18 cellular contexts compared by ENCODE assay signal in genomic region chr2:159119652-159120257, GRCh38.
DNase-seq lines count a peak whose midpoint lies in the region; ATAC-seq and TF ChIP-seq lines count a peak whose summit lies in the region.
"Had no signal": no experiment of that assay in that cellular context is flagged by ENCODE, and none has a peak within 500 bp of the region (broad histone marks: within the 10 kb centered on the region; RNA-seq: fewer than 3 reads in every experiment).

No MANE protein-coding gene starts in this region.

- no peak overlapping the region for H2BK5ac ChIP-seq in neuronal stem cell (ENCODE audit: low read length)

- POLR2A ChIA-PET in HEK293T (lab: Yijun Ruan, JAX), result no interaction called here

- H2AK5ac ChIP-seq in neuronal stem cell (ENCODE audit: low read depth, low read length), result peak overlapping the region; percentile 57

- no peak overlapping the region for H4K8ac ChIP-seq in neuronal stem cell (ENCODE audit: low read depth, low read length)

- no peak overlapping the region for H3K4ac ChIP-seq in neuronal stem cell (ENCODE audit: low read length)

- H2BK15ac ChIP-seq in neuronal stem cell (ENCODE audit: low read length), result peak overlapping the region; percentile 43

- no peak overlapping the region for H3K23ac ChIP-seq in neuronal stem cell (ENCODE audit: low read depth, low read length, poor library complexity)

- H3K4me1 ChIP-seq in DND-41 (ENCODE audit: insufficient read depth, low read length) (peaks cover 45% of the 10 kb centered on the region), heart right ventricle (peaks cover 14 to 67% (median 39%) of the 10 kb centered on the region in 9 donors), neuronal stem cell (ENCODE audit: control insufficient read depth in 2 of 2, insufficient read depth in 1 of 2, low read depth in 1 of 2, low read length in 2 of 2) (peaks cover 3 to 4% of the 10 kb centered on the region in 2 donors)
- H3K4me1 ChIP-seq: right lobe of liver had no signal

- H3K4me2 ChIP-seq in DND-41 (ENCODE audit: insufficient read depth, low read length) (peak overlapping the region; percentile 36; the same call in 1 of the 2 replicates), neuronal stem cell (ENCODE audit: insufficient read depth, low read length, poor library complexity, severe bottlenecking) (no peak overlapping the region)
- H3K4me2 ChIP-seq: GM23338 had no signal

- H3K9ac ChIP-seq in DND-41 (ENCODE audit: low read depth, low read length) (peak overlapping the region; percentile 24; the same call in 1 of the 2 replicates), neuronal stem cell (ENCODE audit: low read depth, low read length, poor library complexity) (peak overlapping the region; percentile 45)

- H2AFZ ChIP-seq in DND-41 (ENCODE audit: low read depth, low read length) (peak overlapping the region; percentile 12; the same call in 1 of the 2 replicates), neuronal stem cell (ENCODE audit: low read length) (no peak overlapping the region)
- H2AFZ ChIP-seq: GM23338 had no signal

- H3K4me3 ChIP-seq in DND-41 (ENCODE audit: low read depth in 1 of 2, low read length in 2 of 2), result no peak overlapping the region
- peak overlapping the region in 1 of 10 donors; percentile 0 for H3K4me3 ChIP-seq in heart right ventricle
- no peak overlapping the region for H3K4me3 ChIP-seq in neuronal stem cell (ENCODE audit: low read length in 2 of 2)
- H3K4me3 ChIP-seq in WERI-Rb-1 (ENCODE audit: low read depth, low read length), result no peak overlapping the region
- H3K4me3 ChIP-seq: GM23338, right lobe of liver, SK-N-MC, vagina had no signal

- no peak overlapping the region for H4K91ac ChIP-seq in neuronal stem cell (ENCODE audit: low read depth, low read length, poor library complexity)

- no peak overlapping the region for H3K18ac ChIP-seq in neuronal stem cell (ENCODE audit: low read length)

- no peaks in the 10 kb centered on the region for H4K20me1 ChIP-seq in DND-41 (ENCODE audit: insufficient read depth, low read length)

- H3K27me3 ChIP-seq in DND-41 (ENCODE audit: insufficient read depth, low read length, poor library complexity) (no peaks in the 10 kb centered on the region), heart right ventricle (no peaks in the 10 kb centered on the region), neuronal stem cell (ENCODE audit: control insufficient read depth in 3 of 3, insufficient read depth in 3 of 3, low read depth in 1 of 3, low read length in 3 of 3) (no peaks in the 10 kb centered on the region), WERI-Rb-1 (ENCODE audit: insufficient read depth, low read depth, severe bottlenecking) (peaks cover 12% of the 10 kb centered on the region)
- H3K27me3 ChIP-seq: right lobe of liver, vagina had no signal

- H3K79me1 ChIP-seq in neuronal stem cell (ENCODE audit: low read depth, low read length), result no peaks in the 10 kb centered on the region

- intact Hi-C loops in heart right ventricle (cut with DNase I), result loop anchor here (2.0 to 10.0 kb wide), 13 partner anchors 47 to 219 kb away; partner anchors contain the start of gene TANC1 (in 4 of the 10)

- H3K9me3 ChIP-seq in DND-41 (ENCODE audit: insufficient read depth, low read length, severe bottlenecking) (no peaks in the 10 kb centered on the region), heart right ventricle (peaks cover 0 to 11% (median 0%) of the 10 kb centered on the region in 11 donors), neuronal stem cell (replicated peaks in 1 of 2; ENCODE audit: control insufficient read depth in 2 of 2, insufficient read depth in 1 of 2, low read depth in 1 of 2, low read length in 2 of 2) (peaks cover 0 to 2% of the 10 kb centered on the region in 2 donors), WERI-Rb-1 (ENCODE audit: severe bottlenecking) (no peaks in the 10 kb centered on the region)
- H3K9me3 ChIP-seq: right lobe of liver, vagina had no signal

- 35 to 52% methylated on average over 8 of the region's 8 CpGs for WGBS in heart right ventricle, 2 donors
- WGBS in neuronal stem cell (ENCODE audit: extremely low coverage in 2 of 2, insufficient read length in 2 of 2, insufficient replicate concordance in 1 of 2), 2 donors, result no CpG with 5 or more reads among the region's 8 CpGs

- TF ChIP-seq CTCF in DND-41 (IDR thresholded peaks at IDR 0.05; ENCODE audit: borderline replicate concordance, extremely low read depth, low read length, poor library complexity, severe bottlenecking), result no peak
- no peak for TF ChIP-seq CTCF in VCaP (conservative IDR thresholded peaks at IDR 0.05)
- TF ChIP-seq CTCF in heart right ventricle (IDR thresholded peaks at IDR 0.05), result no peak
- TF ChIP-seq CTCF in WERI-Rb-1 (IDR thresholded peaks at IDR 0.05; ENCODE audit: low read depth, low read length), result no peak

- DNase-seq in DND-41 (peak; percentile 18), heart right ventricle (peak; percentile 33 to 53), neuronal stem cell (ENCODE audit: low spot score) (no peak), HEK293T (ENCODE audit: extremely low spot score) (no peak), WERI-Rb-1 (no peak)
- no peak for DNase-seq in stimulated activated CD4-positive, alpha-beta T cell treated with anti-CD3 and anti-CD28 coated beads, Interleukin-4, amount 100 ng/mL, for 4 hours
- DNase-seq: activated effector memory CD4-positive, alpha-beta T cell treated with anti-CD3 and anti-CD28 coated beads, Interleukin-2, amount 50 U/mL, for 16 hours; naive thymus-derived CD8-positive, alpha-beta T cell; NCI-H1105 treated with DMSO at 0.1 percent for 48 hours; right lobe of liver; stimulated activated CD4-positive, alpha-beta T cell treated with anti-CD3 and anti-CD28 coated beads, Interleukin-4, amount 100 ng/mL, for 1 hour; stimulated activated naive CD4-positive, alpha-beta T cell had no signal

- H2BK120ac ChIP-seq in neuronal stem cell (ENCODE audit: low read depth, low read length), result no peak overlapping the region

- H3K14ac ChIP-seq in neuronal stem cell (ENCODE audit: low read length), result no peak overlapping the region

- H2BK12ac ChIP-seq in neuronal stem cell (ENCODE audit: low read length), result no peak overlapping the region

- no peaks in the 10 kb centered on the region for H3K79me2 ChIP-seq in DND-41 (ENCODE audit: insufficient read depth, low read length)

- CTCF ChIA-PET in HEK293T (lab: Yijun Ruan, JAX), result interaction anchor here (1.3 to 2.6 kb wide), 3 partner anchors 10 to 211 kb away, joined by 5 to 18 read pairs (median 9); no protein-coding TSS in a partner anchor

- no peak for ATAC-seq in DND-41 (ENCODE audit: insufficient read depth, low read depth)
- ATAC-seq in heart right ventricle, result peak; percentile 54 to 83 (median 74)
- no peak for ATAC-seq in GM19324 (IDR thresholded peaks at IDR 0.05; ENCODE audit: low FRiP score, unreplicated experiment)
- ATAC-seq: GM23338; HepG2; naive thymus-derived CD8-positive, alpha-beta T cell; right lobe of liver had no signal

- H3K36me3 ChIP-seq in DND-41 (ENCODE audit: insufficient read depth, low read length) (no peaks in the 10 kb centered on the region), heart right ventricle (no peaks in the 10 kb centered on the region), neuronal stem cell (replicated peaks in 1 of 2; ENCODE audit: control insufficient read depth in 2 of 2, insufficient read depth in 2 of 2, low read length in 2 of 2) (no peaks in the 10 kb centered on the region), WERI-Rb-1 (no peaks in the 10 kb centered on the region)
- H3K36me3 ChIP-seq: right lobe of liver, vagina had no signal

- H3K27ac ChIP-seq in DND-41 (ENCODE audit: low read length) (peak overlapping the region; percentile 82), VCaP (peak overlapping the region; percentile 97), heart right ventricle (peak overlapping the region; percentile 17 to 81 (median 74)), neuronal stem cell (replicated peaks; ENCODE audit: low read length) (no peak overlapping the region), WERI-Rb-1 (no peak overlapping the region)
- H3K27ac ChIP-seq: right lobe of liver, SK-N-MC, vagina had no signal

TF ChIP-seq in HEK293T, 16 proteins besides CTCF, POLR2A, EP300 and RAD21:
- no peak for TF ChIP-seq ZNF384 (IDR thresholded peaks at IDR 0.05)
- TF ChIP-seq CTBP1 (IDR thresholded peaks at IDR 0.05; ENCODE audit: borderline replicate concordance), result no peak
- no peak for TF ChIP-seq L3MBTL2 (conservative IDR thresholded peaks at IDR 0.05)
- TF ChIP-seq FOXA1 (IDR thresholded peaks at IDR 0.05), result no peak
- TF ChIP-seq SUZ12 (IDR thresholded peaks at IDR 0.05), result no peak
- TF ChIP-seq BHLHE40 (IDR thresholded peaks at IDR 0.05; ENCODE audit: borderline replicate concordance), result no peak
- TF ChIP-seq FOXK2 (IDR thresholded peaks at IDR 0.05), result no peak
- no peak for TF ChIP-seq TARDBP (IDR thresholded peaks at IDR 0.05)
- TF ChIP-seq NFRKB (IDR thresholded peaks at IDR 0.05), result no peak
- no peak for TF ChIP-seq HDGF (IDR thresholded peaks at IDR 0.05; ENCODE audit: borderline replicate concordance)
- TF ChIP-seq FOXM1 (IDR thresholded peaks at IDR 0.05; ENCODE audit: borderline replicate concordance), result no peak
- no peak for TF ChIP-seq SP1 (IDR thresholded peaks at IDR 0.05)
- TF ChIP-seq, protein P1, sequence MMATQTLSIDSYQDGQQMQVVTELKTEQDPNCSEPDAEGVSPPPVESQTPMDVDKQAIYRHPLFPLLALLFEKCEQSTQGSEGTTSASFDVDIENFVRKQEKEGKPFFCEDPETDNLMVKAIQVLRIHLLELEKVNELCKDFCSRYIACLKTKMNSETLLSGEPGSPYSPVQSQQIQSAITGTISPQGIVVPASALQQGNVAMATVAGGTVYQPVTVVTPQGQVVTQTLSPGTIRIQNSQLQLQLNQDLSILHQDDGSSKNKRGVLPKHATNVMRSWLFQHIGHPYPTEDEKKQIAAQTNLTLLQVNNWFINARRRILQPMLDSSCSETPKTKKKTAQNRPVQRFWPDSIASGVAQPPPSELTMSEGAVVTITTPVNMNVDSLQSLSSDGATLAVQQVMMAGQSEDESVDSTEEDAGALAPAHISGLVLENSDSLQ (IDR thresholded peaks at IDR 0.05), result no peak
- TF ChIP-seq LEF1 (IDR thresholded peaks at IDR 0.05; ENCODE audit: borderline replicate concordance), result no peak

Comparison
In these comparisons a context has a peak if more than half of its experiments do, and no peak if none do; other contexts are left out.
1. ATAC-seq: peak in heart right ventricle (8 of 8); none in DND-41 (single experiment) and GM19324 (single experiment).
2. DNase-seq: peak in DND-41 (single experiment) and heart right ventricle (2 of 2); none in neuronal stem cell (single experiment), HEK293T (single experiment), stimulated activated CD4-positive, alpha-beta T cell treated with anti-CD3 and anti-CD28 coated beads, Interleukin-4, amount 100 ng/mL, for 4 hours (0 of 2) and WERI-Rb-1 (single experiment).
3. H3K27ac ChIP-seq: peak in DND-41 (single experiment), VCaP (single experiment) and heart right ventricle (10 of 10); none in neuronal stem cell (single experiment) and WERI-Rb-1 (single experiment).